In genomic region chr10:78442836-78443550, GRCh38 we compare ENCODE assay signal across 16 cellular contexts.
DNase-seq lines count a peak whose midpoint lies in the region; ATAC-seq, FAIRE-seq and TF ChIP-seq lines count a peak whose summit lies in the region.
"Had no signal": no experiment of that assay in that cellular context is flagged by ENCODE, and none has a peak within 500 bp of the region (broad histone marks: within the 10 kb centered on the region; RNA-seq: fewer than 3 reads in every experiment).

No MANE protein-coding gene starts in this region.

- H3K9me3 ChIP-seq in HEK293 (ENCODE audit: control insufficient read depth, insufficient read depth, low read depth, low read length) (no peaks in the 10 kb centered on the region), adrenal gland (replicated peaks in 1 of 3) (no peaks in the 10 kb centered on the region)
- H3K9me3 ChIP-seq: Peyer's patch had no signal

- H3K9me3 Mint-ChIP-seq in nephron, result no peaks in the 10 kb centered on the region

- H3K36me3 Mint-ChIP-seq in nephron (ENCODE audit: low read depth), result no peaks in the 10 kb centered on the region

- intact Hi-C loops in adrenal gland (cut with DNase I), result no loop called here

- H3K4me3 ChIP-seq in HEK293 (ENCODE audit: low read depth, low read length) (no peak overlapping the region), adrenal gland (no peak overlapping the region)
- H3K4me3 ChIP-seq: Peyer's patch had no signal

- peak in 5 of 7 donors; percentile 31 to 71 (median 45) for DNase-seq in adrenal gland
- no peak for DNase-seq in urothelium cell line (ENCODE audit: low spot score)
- no peak for DNase-seq in GM12892 (ENCODE audit: insufficient read length)
- DNase-seq in NCI-H2107 treated with DMSO at 0.1 percent for 48 hours (lab: John Stamatoyannopoulos, UW; ENCODE audit: unreplicated experiment), result no peak
- DNase-seq: HCEC 1CT, Karpas-422, MM.1S, NCI-H1105, NCI-H187, SHP77 had no signal

- H3K4me1 Mint-ChIP-seq in nephron, result peaks cover 50% of the 10 kb centered on the region

- 61 to 82% (median 67%) methylated on average over 5 to 13 of the region's 13 CpGs for WGBS in adrenal gland, 4 donors

- peak; percentile 23 for FAIRE-seq in urothelium cell line (lab: Jason Lieb, UNC)
- no peak for FAIRE-seq in GM12892 (lab: Jason Lieb, UNC)
- FAIRE-seq: GM18507 had no signal

- TF ChIP-seq CTCF in HEK293 (tag by site-specific recombination; IDR thresholded peaks at IDR 0.05) (no peak), adrenal gland (IDR thresholded peaks at IDR 0.05) (no peak), nephron (IDR thresholded peaks at IDR 0.05; ENCODE audit: unreplicated experiment in 3 of 3) (no peak)

- no peaks in the 10 kb centered on the region for H3K36me3 ChIP-seq in HEK293 (ENCODE audit: control insufficient read depth in 2 of 2, insufficient read depth in 1 of 2, low read length in 2 of 2)
- no peaks in the 10 kb centered on the region for H3K36me3 ChIP-seq in adrenal gland (replicated peaks in 1 of 2)
- H3K36me3 ChIP-seq: Peyer's patch had no signal

- peaks cover 10% of the 10 kb centered on the region for H3K27me3 Mint-ChIP-seq in nephron (ENCODE audit: low read depth)

- ATAC-seq in HG02970 (IDR thresholded peaks at IDR 0.05; ENCODE audit: low FRiP score, unreplicated experiment), result no peak

- no peak overlapping the region for H3K27ac ChIP-seq in HEK293 (ENCODE audit: extremely low read depth, low read depth, low read length)
- no peak overlapping the region for H3K27ac ChIP-seq in adrenal gland
- H3K27ac ChIP-seq: C4-2B, Peyer's patch had no signal

- H3K4me1 ChIP-seq in HEK293 (ENCODE audit: control insufficient read depth, insufficient read depth, low read length), result no peaks in the 10 kb centered on the region
- peaks cover 5 to 9% of the 10 kb centered on the region in 2 donors for H3K4me1 ChIP-seq in adrenal gland (replicated peaks in 1 of 2)
- H3K4me1 ChIP-seq: Peyer's patch had no signal

- H3K27ac Mint-ChIP-seq in nephron, result peak overlapping the region; percentile 74 to 92 (median 86)

- H3K4me3 Mint-ChIP-seq in nephron, result no peak overlapping the region

- POLR2A ChIA-PET in HEK293 (lab: Yijun Ruan, JAX), result no interaction called here

- no peaks in the 10 kb centered on the region for H3K27me3 ChIP-seq in adrenal gland
- H3K27me3 ChIP-seq: Peyer's patch had no signal

- CTCF ChIA-PET in HEK293 (lab: Yijun Ruan, JAX), result interaction anchor here (0.6 to 0.8 kb wide), 2 partner anchors 16 to 79 kb away, joined by 3 read pairs; no protein-coding TSS in a partner anchor

- no peak for TF ChIP-seq POLR2A in adrenal gland (IDR thresholded peaks at IDR 0.05)
- no peak for TF ChIP-seq POLR2A in GM12892 (IDR thresholded peaks at IDR 0.05; ENCODE audit: low read depth, low read length)

TF ChIP-seq in HEK293, 187 proteins besides CTCF, POLR2A, EP300 and RAD21:
- TF ChIP-seq ZIC2 (tag by site-specific recombination; IDR thresholded peaks at IDR 0.05), result peak; percentile 71
- TF ChIP-seq ZFHX2 (tag by site-specific recombination; conservative IDR thresholded peaks at IDR 0.05), result peak; percentile 50
- TF ChIP-seq ZXDB (tag by site-specific recombination; IDR thresholded peaks at IDR 0.05), result no peak

Comparison
In these comparisons a context has a peak if more than half of its experiments do, and no peak if none do; other contexts are left out.
1. DNase-seq: peak in adrenal gland (5 of 7); none in urothelium cell line (single experiment), GM12892 (single experiment) and NCI-H2107 treated with DMSO at 0.1 percent for 48 hours (single experiment).